In genomic region chr1:62241357-62242131, GRCh38 we compare ENCODE assay signal across 12 cellular contexts. TPM values are rescaled to one million over a fixed set of nuclear protein-coding genes. Genes with fewer than 3 reads are reported as not detected.
DNase-seq lines count a peak whose midpoint lies in the region; ATAC-seq and TF ChIP-seq lines count a peak whose summit lies in the region.
"Had no signal": no experiment of that assay in that cellular context is flagged by ENCODE, and none has a peak within 500 bp of the region (broad histone marks: within the 10 kb centered on the region; RNA-seq: fewer than 3 reads in every experiment).

No MANE protein-coding gene starts in this region.

- H3K27ac ChIP-seq in esophagus squamous epithelium: no peak overlapping the region
- H3K27ac ChIP-seq: KMS-11 had no signal

- no peak for ATAC-seq in WTC11

- TF ChIP-seq POLR2A in esophagus squamous epithelium (IDR thresholded peaks at IDR 0.05): no peak

- peaks cover 28% of the 10 kb centered on the region for H3K4me1 Mint-ChIP-seq in brain
- peaks cover 5% of the 10 kb centered on the region for H3K4me1 Mint-ChIP-seq in CD14-positive monocyte
- H3K4me1 Mint-ChIP-seq in WTC11: peaks cover 26% of the 10 kb centered on the region
- H3K4me1 Mint-ChIP-seq: activated naive CD4-positive, alpha-beta T cell treated with anti-CD3 and anti-CD28 coated beads, Interleukin-2, amount 50 U/mL, for 24 hours; CD8-positive, alpha-beta memory T cell had no signal

- H3K27me3 ChIP-seq in esophagus squamous epithelium: no peaks in the 10 kb centered on the region

- 19 to 22% methylated on average over 7 to 9 of the region's 12 CpGs for WGBS in esophagus squamous epithelium, 2 donors

- peaks cover 21% of the 10 kb centered on the region for H3K36me3 Mint-ChIP-seq in brain
- H3K36me3 Mint-ChIP-seq in CD14-positive monocyte: no peaks in the 10 kb centered on the region
- peaks cover 16% of the 10 kb centered on the region for H3K36me3 Mint-ChIP-seq in WTC11
- H3K36me3 Mint-ChIP-seq: activated naive CD4-positive, alpha-beta T cell treated with anti-CD3 and anti-CD28 coated beads, Interleukin-2, amount 50 U/mL, for 24 hours had no signal

- H3K4me3 Mint-ChIP-seq in brain: no peak overlapping the region
- H3K4me3 Mint-ChIP-seq in CD14-positive monocyte: no peak overlapping the region
- no peak overlapping the region for H3K4me3 Mint-ChIP-seq in WTC11
- H3K4me3 Mint-ChIP-seq: activated naive CD4-positive, alpha-beta T cell treated with anti-CD3 and anti-CD28 coated beads, Interleukin-2, amount 50 U/mL, for 24 hours; CD8-positive, alpha-beta memory T cell had no signal

- peaks cover 0 to 12% (median 8%) of the 10 kb centered on the region in 3 donors for H3K4me1 ChIP-seq in esophagus squamous epithelium

- H3K9me3 Mint-ChIP-seq in brain: peaks cover 0 to 15% (median 4%) of the 10 kb centered on the region in 5 experiments
- peaks cover 2 to 9% (median 6%) of the 10 kb centered on the region in 7 donors for H3K9me3 Mint-ChIP-seq in CD14-positive monocyte
- H3K9me3 Mint-ChIP-seq in WTC11: peaks cover 15% of the 10 kb centered on the region
- H3K9me3 Mint-ChIP-seq: activated naive CD4-positive, alpha-beta T cell treated with anti-CD3 and anti-CD28 coated beads, Interleukin-2, amount 50 U/mL, for 24 hours had no signal

- no peaks in the 10 kb centered on the region for H3K9me3 ChIP-seq in esophagus squamous epithelium

- TF ChIP-seq CTCF in brain (conservative IDR thresholded peaks at IDR 0.05): no peak
- no peak for TF ChIP-seq CTCF in CD14-positive monocyte (IDR thresholded peaks at IDR 0.05)
- no peak for TF ChIP-seq CTCF in esophagus squamous epithelium (IDR thresholded peaks at IDR 0.05)
- TF ChIP-seq CTCF in WTC11 (IDR thresholded peaks at IDR 0.05): no peak

- CTCF ChIA-PET in WTC11 (lab: Charles Lee): interaction anchor here (0.5 kb wide), 1 partner anchor 106 kb away, joined by 6 read pairs; no protein-coding TSS in a partner anchor

- H3K27me3 Mint-ChIP-seq in brain: peaks cover 4% of the 10 kb centered on the region
- peaks cover 0 to 6% (median 0%) of the 10 kb centered on the region in 3 donors for H3K27me3 Mint-ChIP-seq in CD14-positive monocyte (ENCODE audit: low read depth in 3 of 3)
- H3K27me3 Mint-ChIP-seq in WTC11 (ENCODE audit: low read depth): peaks cover 5% of the 10 kb centered on the region

- no peak overlapping the region for H3K4me3 ChIP-seq in esophagus squamous epithelium

- DNase-seq in DMS53 (lab: John Stamatoyannopoulos, UW): peak; percentile 84
- DNase-seq in NCI-H2171 treated with DMSO at 0.1 percent for 48 hours (lab: John Stamatoyannopoulos, UW): peak; percentile 64
- DNase-seq in renal cortical epithelial cell (ENCODE audit: low read depth): peak; percentile 37
- DNase-seq in CD14-positive monocyte (ENCODE audit: low spot score): no peak
- DNase-seq in esophagus squamous epithelium (lab: John Stamatoyannopoulos, UW): no peak
- DNase-seq in WTC11 (ENCODE audit: low spot score): no peak
- DNase-seq: CD8-positive, alpha-beta memory T cell; NCI-H2227 treated with DMSO at 0.1 percent for 48 hours had no signal

- peak overlapping the region in 4 of 5 experiments; percentile 17 to 75 (median 54) for H3K27ac Mint-ChIP-seq in brain
- H3K27ac Mint-ChIP-seq in CD14-positive monocyte: no peak overlapping the region
- no peak overlapping the region for H3K27ac Mint-ChIP-seq in WTC11
- H3K27ac Mint-ChIP-seq: activated naive CD4-positive, alpha-beta T cell treated with anti-CD3 and anti-CD28 coated beads, Interleukin-2, amount 50 U/mL, for 24 hours; CD8-positive, alpha-beta memory T cell had no signal

- intact Hi-C loops in CD14-positive monocyte (cut with micrococcal nuclease) (no loop called here), esophagus squamous epithelium (cut with DNase I) (no loop called here)

- POLR2A ChIA-PET in WTC11 (lab: Charles Lee): interaction anchor here (0.7 kb wide), 1 partner anchor 22 kb away, joined by 3 read pairs; no protein-coding TSS in a partner anchor

- H3K36me3 ChIP-seq in esophagus squamous epithelium: no peaks in the 10 kb centered on the region

TF ChIP-seq in WTC11, 78 proteins besides CTCF, POLR2A, EP300 and RAD21 (continues in another document):
- TF ChIP-seq ZNF219 (CRISPR knock-in tag; IDR thresholded peaks at IDR 0.05; ENCODE audit: borderline replicate concordance) (no peak), TEAD1 (CRISPR knock-in tag; IDR thresholded peaks at IDR 0.05) (no peak), ZNF396 (CRISPR knock-in tag; IDR thresholded peaks at IDR 0.05; ENCODE audit: borderline replicate concordance) (no peak), ZNF423 (CRISPR knock-in tag; IDR thresholded peaks at IDR 0.05) (no peak), NFYB (CRISPR knock-in tag; conservative IDR thresholded peaks at IDR 0.05; ENCODE audit: low read depth) (no peak), SMAD3 (CRISPR knock-in tag; IDR thresholded peaks at IDR 0.05; ENCODE audit: borderline replicate concordance) (no peak), USF1 (CRISPR knock-in tag; IDR thresholded peaks at IDR 0.05) (no peak), ATF6 (CRISPR knock-in tag; IDR thresholded peaks at IDR 0.05) (no peak)
- TF ChIP-seq, protein P1, sequence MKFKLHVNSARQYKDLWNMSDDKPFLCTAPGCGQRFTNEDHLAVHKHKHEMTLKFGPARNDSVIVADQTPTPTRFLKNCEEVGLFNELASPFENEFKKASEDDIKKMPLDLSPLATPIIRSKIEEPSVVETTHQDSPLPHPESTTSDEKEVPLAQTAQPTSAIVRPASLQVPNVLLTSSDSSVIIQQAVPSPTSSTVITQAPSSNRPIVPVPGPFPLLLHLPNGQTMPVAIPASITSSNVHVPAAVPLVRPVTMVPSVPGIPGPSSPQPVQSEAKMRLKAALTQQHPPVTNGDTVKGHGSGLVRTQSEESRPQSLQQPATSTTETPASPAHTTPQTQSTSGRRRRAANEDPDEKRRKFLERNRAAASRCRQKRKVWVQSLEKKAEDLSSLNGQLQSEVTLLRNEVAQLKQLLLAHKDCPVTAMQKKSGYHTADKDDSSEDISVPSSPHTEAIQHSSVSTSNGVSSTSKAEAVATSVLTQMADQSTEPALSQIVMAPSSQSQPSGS (CRISPR knock-in tag; IDR thresholded peaks at IDR 0.05; ENCODE audit: borderline replicate concordance, low read depth): no peak
- TF ChIP-seq, protein P2, sequence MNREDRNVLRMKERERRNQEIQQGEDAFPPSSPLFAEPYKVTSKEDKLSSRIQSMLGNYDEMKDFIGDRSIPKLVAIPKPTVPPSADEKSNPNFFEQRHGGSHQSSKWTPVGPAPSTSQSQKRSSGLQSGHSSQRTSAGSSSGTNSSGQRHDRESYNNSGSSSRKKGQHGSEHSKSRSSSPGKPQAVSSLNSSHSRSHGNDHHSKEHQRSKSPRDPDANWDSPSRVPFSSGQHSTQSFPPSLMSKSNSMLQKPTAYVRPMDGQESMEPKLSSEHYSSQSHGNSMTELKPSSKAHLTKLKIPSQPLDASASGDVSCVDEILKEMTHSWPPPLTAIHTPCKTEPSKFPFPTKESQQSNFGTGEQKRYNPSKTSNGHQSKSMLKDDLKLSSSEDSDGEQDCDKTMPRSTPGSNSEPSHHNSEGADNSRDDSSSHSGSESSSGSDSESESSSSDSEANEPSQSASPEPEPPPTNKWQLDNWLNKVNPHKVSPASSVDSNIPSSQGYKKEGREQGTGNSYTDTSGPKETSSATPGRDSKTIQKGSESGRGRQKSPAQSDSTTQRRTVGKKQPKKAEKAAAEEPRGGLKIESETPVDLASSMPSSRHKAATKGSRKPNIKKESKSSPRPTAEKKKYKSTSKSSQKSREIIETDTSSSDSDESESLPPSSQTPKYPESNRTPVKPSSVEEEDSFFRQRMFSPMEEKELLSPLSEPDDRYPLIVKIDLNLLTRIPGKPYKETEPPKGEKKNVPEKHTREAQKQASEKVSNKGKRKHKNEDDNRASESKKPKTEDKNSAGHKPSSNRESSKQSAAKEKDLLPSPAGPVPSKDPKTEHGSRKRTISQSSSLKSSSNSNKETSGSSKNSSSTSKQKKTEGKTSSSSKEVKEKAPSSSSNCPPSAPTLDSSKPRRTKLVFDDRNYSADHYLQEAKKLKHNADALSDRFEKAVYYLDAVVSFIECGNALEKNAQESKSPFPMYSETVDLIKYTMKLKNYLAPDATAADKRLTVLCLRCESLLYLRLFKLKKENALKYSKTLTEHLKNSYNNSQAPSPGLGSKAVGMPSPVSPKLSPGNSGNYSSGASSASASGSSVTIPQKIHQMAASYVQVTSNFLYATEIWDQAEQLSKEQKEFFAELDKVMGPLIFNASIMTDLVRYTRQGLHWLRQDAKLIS (CRISPR knock-in tag; IDR thresholded peaks at IDR 0.05; ENCODE audit: borderline replicate concordance): no peak

RNA-seq across cellular contexts. Expression of gene L1TD1, which starts 46.9 kb away (rescaled TPM):
- polyA plus RNA-seq in brain (ENCODE audit: insufficient read depth, low read depth, low replicate concordance) (not detected), CD14-positive monocyte (under 1 TPM; 0.12 to 0.22 TPM)
- total RNA-seq in renal cortical epithelial cell (under 0.01 TPM in 1 of 2 replicates, not detected in the other), esophagus squamous epithelium (under 1 TPM in 2 of 4 donors, not detected in 2; under 0.01 to 0.08 TPM), WTC11 (2021) (296 to 319 TPM (median 303 TPM) in 3 replicates)
- total RNA-seq: CD8-positive, alpha-beta memory T cell; SK-MEL-5 had no signal
- polyA plus RNA-seq: CD8-positive, alpha-beta memory T cell had no signal

Comparison
In these comparisons a context has a peak if more than half of its experiments do, and no peak if none do; other contexts are left out.
1. DNase-seq: peak in DMS53 (single experiment), NCI-H2171 treated with DMSO at 0.1 percent for 48 hours (single experiment) and renal cortical epithelial cell (single experiment); none in CD14-positive monocyte (single experiment), esophagus squamous epithelium (single experiment) and WTC11 (single experiment).
2. H3K27ac Mint-ChIP-seq: peak in brain (4 of 5); none in CD14-positive monocyte (0 of 7) and WTC11 (single experiment).
3. RNA of gene L1TD1, which starts 46.9 kb away (total RNA-seq): 296 to 319 TPM in WTC11; under 0.01 to 0.08 TPM in esophagus squamous epithelium and under 0.01 TPM in renal cortical epithelial cell; every median in the first group is over 100 times any median in the second.